ENCODE assay signal across 7 cellular contexts in genomic region chr2:111566068-111566467, GRCh38.
DNase-seq lines count a peak whose midpoint lies in the region; ATAC-seq and TF ChIP-seq lines count a peak whose summit lies in the region.
"Not testable (repeated sequence)": the region's sequence is repeated elsewhere in the genome, so short reads cannot be mapped to it uniquely, and the experiment has no call there.

No MANE protein-coding gene starts in this region.

- 14 to 27% methylated on average over 1 to 2 of the region's 8 CpGs for WGBS in gastroesophageal sphincter (ENCODE audit: low coverage in 1 of 2), 2 donors
- 14% methylated on average over 5 of the region's 8 CpGs for WGBS in right lobe of liver (ENCODE audit: insufficient coverage, low coverage, low lambda C conversion rate, missing lambda C conversion rate)

- H3K36me3 ChIP-seq in brain microvascular endothelial cell (replicated peaks); gastroesophageal sphincter; right lobe of liver: not testable (repeated sequence)

- not testable (repeated sequence) for TF ChIP-seq CTCF in brain microvascular endothelial cell (IDR thresholded peaks at IDR 0.05; ENCODE audit: low read depth, low read length, missing control alignments); gastroesophageal sphincter (IDR thresholded peaks at IDR 0.05); right lobe of liver (IDR thresholded peaks at IDR 0.05)

- not testable (repeated sequence) for TF ChIP-seq EP300 in gastroesophageal sphincter (IDR thresholded peaks at IDR 0.05)

- not testable (repeated sequence) for H3K27ac ChIP-seq in brain microvascular endothelial cell; gastroesophageal sphincter; right lobe of liver; substantia nigra (ENCODE audit: low read depth, low read length, poor library complexity, severe bottlenecking)

- peak; percentile 89 for ATAC-seq in gastroesophageal sphincter
- peak; percentile 93 for ATAC-seq in left ventricle myocardium superior
- ATAC-seq in right lobe of liver: peak; percentile 84 to 92 (median 88)

- H3K4me3 ChIP-seq in brain microvascular endothelial cell (ENCODE audit: low read depth, low read length); gastroesophageal sphincter; right lobe of liver: not testable (repeated sequence)

- not testable (repeated sequence) for H3K9me3 ChIP-seq in gastroesophageal sphincter, right lobe of liver

- not testable (repeated sequence) for H3K27me3 ChIP-seq in brain microvascular endothelial cell (replicated peaks); gastroesophageal sphincter; right lobe of liver

- in situ Hi-C loops in brain microvascular endothelial cell (cut with HindIII; ENCODE audit: low pct_ligation_motif_present, low sequenced_read_pairs): not testable (repeated sequence)

- intact Hi-C loops in left ventricle myocardium superior (cut with micrococcal nuclease); right lobe of liver (cut with DNase I); posterior cingulate gyrus (cut with DNase I): not testable (repeated sequence)

- H3K4me1 ChIP-seq in gastroesophageal sphincter, right lobe of liver: not testable (repeated sequence)

- DNase-seq in RPMI7951 (ENCODE audit: low read depth) (peak; percentile 33), brain microvascular endothelial cell (peak; percentile 0), left ventricle myocardium superior (peak; percentile 65), right lobe of liver (peak; percentile 58 to 69 (median 68)), posterior cingulate gyrus (peak; percentile 4 to 81 (median 26)), substantia nigra (lab: John Stamatoyannopoulos, UW) (peak in 34 of 49 donors; percentile 1 to 76 (median 26))

- not testable (repeated sequence) for TF ChIP-seq POLR2A in gastroesophageal sphincter (IDR thresholded peaks at IDR 0.05); right lobe of liver (IDR thresholded peaks at IDR 0.05)

Comparison
In these comparisons a context has a peak if more than half of its experiments do, and no peak if none do; other contexts are left out.
1. DNase-seq: peak in every context shown above with its lines; median percentile 68 in right lobe of liver; 65 in left ventricle myocardium superior; 33 in RPMI7951; 26 in substantia nigra; 26 in posterior cingulate gyrus; 0 in brain microvascular endothelial cell.